In genomic region chr5:172990776-172991175, GRCh38 we compare ENCODE assay signal across 24 cellular contexts. TPM values are rescaled to one million over a fixed set of nuclear protein-coding genes. Genes with fewer than 3 reads are reported as not detected.
DNase-seq lines count a peak whose midpoint lies in the region; ATAC-seq and TF ChIP-seq lines count a peak whose summit lies in the region.
"Had no signal": no experiment of that assay in that cellular context is flagged by ENCODE, and none has a peak within 500 bp of the region (broad histone marks: within the 10 kb centered on the region; RNA-seq: fewer than 3 reads in every experiment).

No MANE protein-coding gene starts in this region.

- peaks cover 64% of the 10 kb centered on the region for H3K4me1 Mint-ChIP-seq in activated T-cell treated with anti-CD3 and anti-CD28 coated beads, Interleukin-2, amount 50 U/mL, for 72 hours (ENCODE audit: low read depth)
- peaks cover 54% of the 10 kb centered on the region for H3K4me1 Mint-ChIP-seq in CD4-positive, alpha-beta T cell (ENCODE audit: low read depth)
- peaks cover 29% of the 10 kb centered on the region for H3K4me1 Mint-ChIP-seq in T-helper 17 cell
- peaks cover 6% of the 10 kb centered on the region for H3K4me1 Mint-ChIP-seq in nephron progenitor cell

- ATAC-seq in activated T-cell treated with anti-CD3 and anti-CD28 coated beads, Interleukin-2, amount 50 U/mL, for 72 hours (replicated peaks in 1 of 2), result no peak
- ATAC-seq in CD4-positive, alpha-beta T cell (ENCODE audit: poor library complexity), result no peak
- ATAC-seq in T-helper 17 cell, result no peak
- ATAC-seq in GM19035 (IDR thresholded peaks at IDR 0.05; ENCODE audit: unreplicated experiment), result no peak
- ATAC-seq in GM18505 (IDR thresholded peaks at IDR 0.05; ENCODE audit: unreplicated experiment), result no peak
- ATAC-seq: A549, GM12878 had no signal

- no peaks in the 10 kb centered on the region for H3K27me3 ChIP-seq in CD4-positive, alpha-beta T cell (ENCODE audit: control insufficient read depth, insufficient read depth, low read length)
- H3K27me3 ChIP-seq: BE2C; BLaER1 treated with 17β-estradiol and CSF1 and Interleukin-3, amounts not matched to agents 10 nM and 100 nM had no signal

- TF ChIP-seq POLR2A in GM18505 (IDR thresholded peaks at IDR 0.05; ENCODE audit: borderline replicate concordance, extremely low read depth, insufficient read depth, insufficient read length), result no peak

- TF ChIP-seq CTCF in CD4-positive, alpha-beta T cell (IDR thresholded peaks at IDR 0.05), result no peak
- no peak for TF ChIP-seq CTCF in nephron progenitor cell (IDR thresholded peaks at IDR 0.05)

- peaks cover 9 to 31% of the 10 kb centered on the region in 2 donors for H3K36me3 Mint-ChIP-seq in activated T-cell treated with anti-CD3 and anti-CD28 coated beads, Interleukin-2, amount 50 U/mL, for 72 hours (ENCODE audit: insufficient read depth in 2 of 2)
- peaks cover 84% of the 10 kb centered on the region for H3K36me3 Mint-ChIP-seq in CD4-positive, alpha-beta T cell (ENCODE audit: low read depth)
- H3K36me3 Mint-ChIP-seq in T-helper 17 cell (ENCODE audit: low read depth), result peaks cover 14% of the 10 kb centered on the region
- peaks cover 52% of the 10 kb centered on the region for H3K36me3 Mint-ChIP-seq in nephron progenitor cell (ENCODE audit: low read depth)

- POLR2A ChIA-PET in CD4-positive, alpha-beta T cell (lab: Charles Lee), result interaction anchor here (0.9 kb wide), 1 partner anchor 11 kb away, joined by 3 read pairs; no protein-coding TSS in a partner anchor

- H3K9me3 ChIP-seq in CD4-positive, alpha-beta T cell (ENCODE audit: control insufficient read depth, low read length), result no peaks in the 10 kb centered on the region
- no peaks in the 10 kb centered on the region for H3K9me3 ChIP-seq in T-helper 17 cell (ENCODE audit: control insufficient read depth, low read length, poor library complexity, severe bottlenecking)
- H3K9me3 ChIP-seq: A549; BE2C; BLaER1 treated with 17β-estradiol and CSF1 and Interleukin-3, amounts not matched to agents 10 nM and 100 nM; HAP-1 had no signal

- H3K4me3 Mint-ChIP-seq in activated T-cell treated with anti-CD3 and anti-CD28 coated beads, Interleukin-2, amount 50 U/mL, for 72 hours, result no peak overlapping the region
- no peak overlapping the region for H3K4me3 Mint-ChIP-seq in CD4-positive, alpha-beta T cell
- H3K4me3 Mint-ChIP-seq in T-helper 17 cell, result no peak overlapping the region
- H3K4me3 Mint-ChIP-seq in nephron progenitor cell, result no peak overlapping the region
- H3K4me3 Mint-ChIP-seq: CD14-positive monocyte had no signal

- no peak overlapping the region for H3K27ac ChIP-seq in CD4-positive, alpha-beta T cell (ENCODE audit: low read depth, low read length)
- H3K27ac ChIP-seq: A549; BLaER1 treated with 17β-estradiol and CSF1 and Interleukin-3, amounts not matched to agents 10 nM and 100 nM had no signal

- intact Hi-C loops in CD4-positive, alpha-beta T cell (cut with DNase I, micrococcal nuclease), result no loop called here

- no peaks in the 10 kb centered on the region for H3K9me3 Mint-ChIP-seq in activated T-cell treated with anti-CD3 and anti-CD28 coated beads, Interleukin-2, amount 50 U/mL, for 72 hours
- H3K9me3 Mint-ChIP-seq in CD4-positive, alpha-beta T cell, result no peaks in the 10 kb centered on the region
- H3K9me3 Mint-ChIP-seq in nephron progenitor cell, result no peaks in the 10 kb centered on the region
- H3K9me3 Mint-ChIP-seq: CD4-positive, alpha-beta memory T cell had no signal

- H3K27me3 Mint-ChIP-seq in activated T-cell treated with anti-CD3 and anti-CD28 coated beads, Interleukin-2, amount 50 U/mL, for 72 hours (ENCODE audit: low read depth), result no peaks in the 10 kb centered on the region
- no peaks in the 10 kb centered on the region for H3K27me3 Mint-ChIP-seq in CD4-positive, alpha-beta T cell
- no peaks in the 10 kb centered on the region for H3K27me3 Mint-ChIP-seq in T-helper 17 cell
- peaks cover 6% of the 10 kb centered on the region for H3K27me3 Mint-ChIP-seq in nephron progenitor cell (ENCODE audit: low read depth, poor library complexity)
- H3K27me3 Mint-ChIP-seq: CD4-positive, alpha-beta memory T cell had no signal

- DNase-seq in activated T-cell treated with anti-CD3 and anti-CD28 coated beads, Interleukin-2, amount 50 U/mL, for 72 hours, result no peak
- DNase-seq in activated T-cell treated with anti-CD3 and anti-CD28 coated beads, Interleukin-2, amount 50 U/mL, for 1 hour, result no peak
- DNase-seq in CD4-positive, alpha-beta T cell, result no peak
- no peak for DNase-seq in T-helper 17 cell
- DNase-seq in nephron progenitor cell, result no peak
- DNase-seq in dermis blood vessel endothelial cell, result no peak
- DNase-seq: 8988T; ACHN; AML-193; BE2C; Calu3; CD4-positive, alpha-beta memory T cell; COR-L47; DMS79; EL; GDM1; GOT3 had no signal

- peak overlapping the region; percentile 58 for H3K27ac Mint-ChIP-seq in activated T-cell treated with anti-CD3 and anti-CD28 coated beads, Interleukin-2, amount 50 U/mL, for 72 hours
- peak overlapping the region; percentile 13 for H3K27ac Mint-ChIP-seq in CD4-positive, alpha-beta T cell
- peak overlapping the region; percentile 72 for H3K27ac Mint-ChIP-seq in T-helper 17 cell
- peak overlapping the region; percentile 49 for H3K27ac Mint-ChIP-seq in nephron progenitor cell

- CTCF ChIA-PET in CD4-positive, alpha-beta T cell (lab: Charles Lee), result no interaction called here

RNA-seq across cellular contexts. Expression of gene ATP6V0E1, which starts 7.2 kb away (rescaled TPM):
- 100 to 1,000 TPM; 105 to 117 TPM for total RNA-seq in activated T-cell treated with anti-CD3 and anti-CD28 coated beads, Interleukin-2, amount 50 U/mL, for 72 hours
- 10 to 100 TPM; 31.1 to 31.9 TPM for total RNA-seq in CD4-positive, alpha-beta T cell
- 100 to 1,000 TPM; 102 to 104 TPM for total RNA-seq in T-helper 17 cell
- total RNA-seq in dermis blood vessel endothelial cell, result 213 and 253 TPM in 2 replicates

RNA-seq across cellular contexts. Expression of gene RPL26L1, which starts 31.6 kb away (rescaled TPM):
- total RNA-seq in activated T-cell treated with anti-CD3 and anti-CD28 coated beads, Interleukin-2, amount 50 U/mL, for 72 hours, result 10 to 100 TPM; 33.6 to 34.6 TPM
- total RNA-seq in CD4-positive, alpha-beta T cell, result 10 to 100 TPM; 10.0 to 10.5 TPM
- total RNA-seq in T-helper 17 cell (10 to 100 TPM; 13.9 to 17.7 TPM), dermis blood vessel endothelial cell (28.4 and 31.4 TPM in 2 replicates)

Comparison
In these comparisons a context has a peak if more than half of its experiments do, and no peak if none do; other contexts are left out.
1. H3K27ac Mint-ChIP-seq: peak in every context shown above with its lines; median percentile 72 in T-helper 17 cell; 58 in activated T-cell treated with anti-CD3 and anti-CD28 coated beads, Interleukin-2, amount 50 U/mL, for 72 hours; 49 in nephron progenitor cell; 13 in CD4-positive, alpha-beta T cell.